1 cellular context compared by ENCODE assay signal in the genomic region with DNA sequence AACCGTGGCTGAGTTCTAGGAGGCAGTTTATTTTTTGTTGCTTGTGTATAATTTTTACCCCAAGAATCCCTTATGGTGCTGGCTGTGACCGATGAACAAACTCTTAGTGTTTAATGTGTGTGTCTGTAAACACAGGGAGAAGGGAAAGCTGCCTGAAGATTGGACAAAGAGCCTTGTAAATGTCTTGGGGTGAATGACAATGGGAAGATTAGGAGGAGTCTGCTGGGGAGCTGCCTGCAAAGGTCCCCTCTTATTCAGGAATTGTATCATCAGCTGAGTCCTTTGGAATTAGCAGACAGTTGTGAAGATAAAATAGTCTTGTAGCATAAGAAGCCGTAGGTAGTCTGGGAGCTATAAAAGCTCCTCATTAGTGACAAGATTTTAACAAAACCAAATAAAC.
TF ChIP-seq lines count a peak whose summit lies in the region.

No MANE protein-coding gene starts in this region.

TF ChIP-seq in IMR-90, 13 proteins besides CTCF, POLR2A, EP300 and RAD21:
- TF ChIP-seq SMC3 (IDR thresholded peaks at IDR 0.05; ENCODE audit: low read depth, low read length) (no peak), NFE2L2 (IDR thresholded peaks at IDR 0.05; ENCODE audit: low read depth, low read length) (no peak), RFX5 (IDR thresholded peaks at IDR 0.05; ENCODE audit: low read depth, low read length) (no peak), CEBPB (IDR thresholded peaks at IDR 0.05; ENCODE audit: low read depth, low read length) (no peak), CHD1 (IDR thresholded peaks at IDR 0.05; ENCODE audit: low read depth, low read length) (no peak), BHLHE40 (IDR thresholded peaks at IDR 0.05; ENCODE audit: low read depth, low read length) (no peak), MAFK (IDR thresholded peaks at IDR 0.05; ENCODE audit: low read depth, low read length) (no peak), FOS (IDR thresholded peaks at IDR 0.05; ENCODE audit: low read depth, low read length) (no peak), MAZ (IDR thresholded peaks at IDR 0.05; ENCODE audit: borderline replicate concordance, low read depth, low read length) (no peak), MXI1 (IDR thresholded peaks at IDR 0.05; ENCODE audit: borderline replicate concordance, low read depth, low read length) (no peak)
- TF ChIP-seq, protein P1, sequence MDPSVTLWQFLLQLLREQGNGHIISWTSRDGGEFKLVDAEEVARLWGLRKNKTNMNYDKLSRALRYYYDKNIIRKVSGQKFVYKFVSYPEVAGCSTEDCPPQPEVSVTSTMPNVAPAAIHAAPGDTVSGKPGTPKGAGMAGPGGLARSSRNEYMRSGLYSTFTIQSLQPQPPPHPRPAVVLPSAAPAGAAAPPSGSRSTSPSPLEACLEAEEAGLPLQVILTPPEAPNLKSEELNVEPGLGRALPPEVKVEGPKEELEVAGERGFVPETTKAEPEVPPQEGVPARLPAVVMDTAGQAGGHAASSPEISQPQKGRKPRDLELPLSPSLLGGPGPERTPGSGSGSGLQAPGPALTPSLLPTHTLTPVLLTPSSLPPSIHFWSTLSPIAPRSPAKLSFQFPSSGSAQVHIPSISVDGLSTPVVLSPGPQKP (IDR thresholded peaks at IDR 0.05; ENCODE audit: borderline replicate concordance, low read depth, low read length) = no peak
- TF ChIP-seq, protein P2, sequence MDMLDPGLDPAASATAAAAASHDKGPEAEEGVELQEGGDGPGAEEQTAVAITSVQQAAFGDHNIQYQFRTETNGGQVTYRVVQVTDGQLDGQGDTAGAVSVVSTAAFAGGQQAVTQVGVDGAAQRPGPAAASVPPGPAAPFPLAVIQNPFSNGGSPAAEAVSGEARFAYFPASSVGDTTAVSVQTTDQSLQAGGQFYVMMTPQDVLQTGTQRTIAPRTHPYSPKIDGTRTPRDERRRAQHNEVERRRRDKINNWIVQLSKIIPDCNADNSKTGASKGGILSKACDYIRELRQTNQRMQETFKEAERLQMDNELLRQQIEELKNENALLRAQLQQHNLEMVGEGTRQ (IDR thresholded peaks at IDR 0.05; ENCODE audit: low read depth, low read length) = no peak
